ENCODE assay signal across 8 cellular contexts in the genomic region with DNA sequence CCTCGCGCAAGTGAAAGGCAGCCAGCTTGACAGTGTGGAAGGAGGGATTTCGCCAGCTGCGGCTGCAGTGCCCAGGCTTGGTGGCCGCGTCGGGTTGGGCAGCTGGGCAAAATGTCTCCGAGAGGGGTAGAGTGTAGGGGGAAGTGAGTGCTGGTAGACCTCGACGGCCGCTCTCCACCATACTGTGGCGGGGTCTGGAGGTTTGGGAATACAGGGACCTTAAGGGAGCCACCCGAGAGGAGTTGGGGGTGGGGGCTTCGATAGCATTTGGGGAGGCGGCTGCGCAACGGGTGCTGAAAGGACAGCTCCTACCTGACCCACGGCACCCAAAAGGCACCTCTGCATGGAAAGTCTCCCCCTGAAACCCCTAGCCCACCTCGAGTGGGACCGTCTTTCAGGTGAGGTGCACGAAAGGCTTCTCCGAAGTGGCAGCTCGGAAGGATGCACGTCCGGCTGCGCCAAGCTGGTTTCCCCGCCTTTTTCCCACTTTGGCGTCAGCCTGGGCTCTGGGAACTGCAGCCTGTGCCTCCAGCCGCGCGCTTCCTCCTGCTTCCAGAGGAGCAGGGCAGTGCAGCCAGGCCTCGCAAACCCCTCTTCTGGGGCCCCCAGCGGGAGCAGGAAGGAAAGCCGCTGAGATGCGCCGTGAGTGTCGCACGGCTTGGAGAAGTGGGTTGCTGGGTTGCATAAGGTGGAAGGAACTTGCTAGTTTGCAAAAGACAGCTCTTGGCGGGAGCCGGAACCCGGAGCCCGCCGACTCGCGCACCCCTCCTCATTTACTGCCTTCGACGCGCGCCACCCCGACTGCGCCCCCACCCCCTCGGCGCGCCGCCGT. TPM values are rescaled to one million over a fixed set of nuclear protein-coding genes. Genes with fewer than 3 reads are reported as not detected.
DNase-seq lines count a peak whose midpoint lies in the region; ATAC-seq and TF ChIP-seq lines count a peak whose summit lies in the region.

No MANE protein-coding gene starts in this region.

- peaks cover 79% of the 10 kb centered on the region for H3K36me3 Mint-ChIP-seq in activated T-cell treated with anti-CD3 and anti-CD28 coated beads, Interleukin-2, amount 50 U/mL, for 24 hours (ENCODE audit: low read depth)
- H3K36me3 Mint-ChIP-seq in natural killer cell: peaks cover 13% of the 10 kb centered on the region

- H3K36me3 ChIP-seq in thoracic aorta: peaks cover 32% of the 10 kb centered on the region

- peaks cover 23 to 32% of the 10 kb centered on the region in 2 donors for H3K4me1 ChIP-seq in thoracic aorta (ENCODE audit: control insufficient read depth in 1 of 2, low read depth in 2 of 2)

- H3K4me3 Mint-ChIP-seq in activated T-cell treated with anti-CD3 and anti-CD28 coated beads, Interleukin-2, amount 50 U/mL, for 24 hours: peak overlapping the region; percentile 91
- H3K4me3 Mint-ChIP-seq in natural killer cell: peak overlapping the region; percentile 92

- no peak for TF ChIP-seq CTCF in AG10803 (conservative IDR thresholded peaks at IDR 0.05; ENCODE audit: low read length)
- no peak for TF ChIP-seq CTCF in fibroblast of the aortic adventitia (IDR thresholded peaks at IDR 0.05; ENCODE audit: insufficient read depth, low read length)
- TF ChIP-seq CTCF in natural killer cell (IDR thresholded peaks at IDR 0.05): no peak
- TF ChIP-seq CTCF in thoracic aorta (IDR thresholded peaks at IDR 0.05): no peak

- no peaks in the 10 kb centered on the region for H3K27me3 Mint-ChIP-seq in activated T-cell treated with anti-CD3 and anti-CD28 coated beads, Interleukin-2, amount 50 U/mL, for 24 hours
- no peaks in the 10 kb centered on the region for H3K27me3 Mint-ChIP-seq in natural killer cell (ENCODE audit: low read depth in 2 of 2)

- ATAC-seq in GM18511 (IDR thresholded peaks at IDR 0.05; ENCODE audit: unreplicated experiment): peak; percentile 15
- ATAC-seq in HG03439 (IDR thresholded peaks at IDR 0.05; ENCODE audit: unreplicated experiment): peak; percentile 14
- ATAC-seq in natural killer cell: peak; percentile 5 to 9 (median 7)
- ATAC-seq in thoracic aorta (ENCODE audit: insufficient number of reproducible peaks, low FRiP score, low read depth): no peak

- H3K27ac ChIP-seq in thoracic aorta: peak overlapping the region; percentile 98 to 99

- intact Hi-C loops in natural killer cell (cut with micrococcal nuclease): loop anchor here (2.0 to 5.0 kb wide), 2 partner anchors 39 to 193 kb away; partner anchors contain the start of gene DHDDS

- H3K27ac Mint-ChIP-seq in activated T-cell treated with anti-CD3 and anti-CD28 coated beads, Interleukin-2, amount 50 U/mL, for 24 hours: peak overlapping the region; percentile 97
- H3K27ac Mint-ChIP-seq in natural killer cell: peak overlapping the region; percentile 87 to 91

- DNase-seq in AG10803 (ENCODE audit: low read depth) (peak; percentile 70), NOMO-1 (lab: John Stamatoyannopoulos, UW; ENCODE audit: unreplicated experiment in 2 of 2) (peak; percentile 96 to 97), fibroblast of the aortic adventitia (ENCODE audit: low read depth) (peak; percentile 73), natural killer cell (peak; percentile 30), thoracic aorta (ENCODE audit: low spot score) (peak; percentile 8)
- no peak for DNase-seq in activated T-cell treated with anti-CD3 and anti-CD28 coated beads, Interleukin-2, amount 50 U/mL, for 24 hours

- no peaks in the 10 kb centered on the region for H3K27me3 ChIP-seq in thoracic aorta (replicated peaks; ENCODE audit: insufficient read depth)

- H3K9me3 ChIP-seq in thoracic aorta: no peaks in the 10 kb centered on the region

- H3K4me1 Mint-ChIP-seq in activated T-cell treated with anti-CD3 and anti-CD28 coated beads, Interleukin-2, amount 50 U/mL, for 24 hours (ENCODE audit: low read depth): peaks cover 47% of the 10 kb centered on the region
- H3K4me1 Mint-ChIP-seq in natural killer cell: peaks cover 37 to 44% of the 10 kb centered on the region in 2 donors

- H3K9me3 Mint-ChIP-seq in activated T-cell treated with anti-CD3 and anti-CD28 coated beads, Interleukin-2, amount 50 U/mL, for 24 hours: no peaks in the 10 kb centered on the region
- H3K9me3 Mint-ChIP-seq in natural killer cell: no peaks in the 10 kb centered on the region

- peak overlapping the region; percentile 66 for H3K4me3 ChIP-seq in AG10803 (ENCODE audit: low read length)
- peak overlapping the region; percentile 67 for H3K4me3 ChIP-seq in fibroblast of the aortic adventitia (ENCODE audit: low read depth, low read length)
- peak overlapping the region; percentile 100 for H3K4me3 ChIP-seq in thoracic aorta

RNA-seq across cellular contexts. Expression of gene HMGN2, which starts 0.5 kb away (rescaled TPM):
- total RNA-seq in fibroblast of the aortic adventitia (ENCODE audit: low replicate concordance): 161 and 225 TPM in 2 replicates
- total RNA-seq in natural killer cell: 100 to 1,000 TPM; 315 to 364 (median 326) TPM
- total RNA-seq in thoracic aorta: 100 to 1,000 TPM; 145 to 187 TPM

RNA-seq across cellular contexts. Expression of gene DHDDS, which starts 39.6 kb away (rescaled TPM):
- total RNA-seq in fibroblast of the aortic adventitia (ENCODE audit: low replicate concordance): 46.0 and 55.7 TPM in 2 replicates
- total RNA-seq in natural killer cell: 10 to 100 TPM; 39.6 to 48.6 (median 43.4) TPM
- total RNA-seq in thoracic aorta: 10 to 100 TPM; 38.6 to 59.4 TPM

RNA-seq across cellular contexts. Expression of gene RPS6KA1, which starts 57.8 kb away (rescaled TPM):
- total RNA-seq in fibroblast of the aortic adventitia (ENCODE audit: low replicate concordance): 1.3 and 2.9 TPM in 2 replicates
- 100 to 1,000 TPM; 191 to 226 (median 215) TPM for total RNA-seq in natural killer cell
- total RNA-seq in thoracic aorta: 10 to 100 TPM; 13.8 to 18.6 TPM

Comparison
In these comparisons a context has a peak if more than half of its experiments do, and no peak if none do; other contexts are left out.
1. RNA of gene RPS6KA1, which starts 57.8 kb away (total RNA-seq): 191 to 226 TPM in natural killer cell; 13.8 to 18.6 TPM in thoracic aorta and 1.3 to 2.9 TPM in fibroblast of the aortic adventitia; every median in the first group is over 4 times any median in the second.
2. Peak in every context shown above with its lines, with median percentiles within 50 percentile points of each other: H3K4me3 ChIP-seq.